8 cellular contexts compared by ENCODE assay signal in the genomic region with DNA sequence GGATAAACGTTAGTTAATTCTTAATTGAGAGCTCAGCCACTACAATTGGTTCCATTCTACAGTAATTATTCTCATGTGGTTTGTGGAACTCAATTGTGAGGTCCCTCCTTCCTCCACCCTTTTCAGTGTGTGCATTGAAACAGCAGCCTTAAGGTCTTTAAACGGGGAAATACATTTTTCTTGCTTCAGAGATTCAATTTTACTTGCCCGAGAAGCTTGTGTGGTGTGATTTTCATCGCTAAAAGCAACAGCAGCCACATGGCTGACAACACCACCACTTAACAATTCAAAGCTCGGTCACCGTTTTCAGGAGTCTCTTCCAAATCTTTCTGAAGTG. TPM values are rescaled to one million over a fixed set of nuclear protein-coding genes. Genes with fewer than 3 reads are reported as not detected.
DNase-seq lines count a peak whose midpoint lies in the region; ATAC-seq and TF ChIP-seq lines count a peak whose summit lies in the region.

No MANE protein-coding gene starts in this region.

- no peak for TF ChIP-seq CTCF in A673 (conservative IDR thresholded peaks at IDR 0.05; ENCODE audit: low read depth, low read length)
- no peak for TF ChIP-seq CTCF in lower leg skin (IDR thresholded peaks at IDR 0.05)
- TF ChIP-seq CTCF in vagina (IDR thresholded peaks at IDR 0.05): no peak

- peak overlapping the region; percentile 72 for H3K27ac ChIP-seq in A673 (ENCODE audit: low read depth, low read length, poor library complexity, severe bottlenecking)
- H3K27ac ChIP-seq in adipose tissue (ENCODE audit: low read depth, low read length): peak overlapping the region; percentile 69
- H3K27ac ChIP-seq in vagina: peak overlapping the region; percentile 87

- peak; percentile 4 for ATAC-seq in GM18858 (IDR thresholded peaks at IDR 0.05; ENCODE audit: unreplicated experiment)
- peak; percentile 13 for ATAC-seq in HG03378 (IDR thresholded peaks at IDR 0.05; ENCODE audit: unreplicated experiment)
- no peak for ATAC-seq in HG03039 (IDR thresholded peaks at IDR 0.05; ENCODE audit: unreplicated experiment)

- H3K27me3 ChIP-seq in A673 (replicated peaks; ENCODE audit: insufficient read depth, low read depth, low read length, poor library complexity) (no peaks in the 10 kb centered on the region), vagina (no peaks in the 10 kb centered on the region)

- TF ChIP-seq POLR2A in lower leg skin (IDR thresholded peaks at IDR 0.05): no peak
- no peak for TF ChIP-seq POLR2A in vagina (IDR thresholded peaks at IDR 0.05)

- H3K36me3 ChIP-seq in A673 (ENCODE audit: insufficient read depth, low read length, poor library complexity, severe bottlenecking): no peaks in the 10 kb centered on the region
- no peaks in the 10 kb centered on the region for H3K36me3 ChIP-seq in vagina

- CTCF ChIA-PET in A673 (lab: Charles Lee): no interaction called here

- WGBS in adipose tissue, 3 donors: 1% methylated on average over 6 of the region's 6 CpGs
- WGBS in lower leg skin, 2 donors: 1% methylated on average over 6 of the region's 6 CpGs

- intact Hi-C loops in A673 (cut with micrococcal nuclease; ENCODE audit: unreplicated experiment): loop anchor here (5.0 kb wide), 1 partner anchor 94 kb away; no protein-coding TSS in a partner anchor
- intact Hi-C loops in lower leg skin (cut with DNase I; ENCODE audit: low total_unique reads): loop anchor here (10.0 kb wide), 1 partner anchor 92 kb away; no protein-coding TSS in a partner anchor
- intact Hi-C loops in vagina (cut with DNase I): loop anchor here (2.0 kb wide), 1 partner anchor 60 kb away; no protein-coding TSS in a partner anchor

- H3K4me3 ChIP-seq in A673 (ENCODE audit: low read depth, low read length, poor library complexity, severe bottlenecking): peak overlapping the region; percentile 69
- H3K4me3 ChIP-seq in lower leg skin (ENCODE audit: low read depth, poor library complexity, severe bottlenecking): peak overlapping the region; percentile 36
- H3K4me3 ChIP-seq in vagina: peak overlapping the region; percentile 61 to 70

- DNase-seq in A673 (ENCODE audit: low spot score): peak; percentile 42
- no peak for DNase-seq in lower leg skin (ENCODE audit: low spot score in 2 of 2)
- no peak for DNase-seq in vagina (ENCODE audit: extremely low spot score in 2 of 2)
- no peak for DNase-seq in glomerular visceral epithelial cell (ENCODE audit: extremely low spot score)

- BruUV-seq in A673 (replicated peaks; lab: Mats Ljungman, UMichigan): no TSS peak

- H3K4me1 ChIP-seq in A673 (ENCODE audit: insufficient read depth, low read length, poor library complexity, severe bottlenecking): peaks cover 34% of the 10 kb centered on the region
- H3K4me1 ChIP-seq in vagina: peaks cover 25% of the 10 kb centered on the region

- POLR2A ChIA-PET in A673 (lab: Charles Lee; ENCODE audit: low non-redundant PET): no interaction called here

- no peaks in the 10 kb centered on the region for H3K9me3 ChIP-seq in A673 (ENCODE audit: low read depth, low read length, poor library complexity, severe bottlenecking)
- no peaks in the 10 kb centered on the region for H3K9me3 ChIP-seq in vagina

RNA-seq across cellular contexts. Expression of a gene that starts 0.7 kb away (rescaled TPM):
- total RNA-seq in A673 (2021): 41.2 and 49.1 TPM in 2 replicates
- 10 to 100 TPM; 12.1 to 35.0 (median 19.6) TPM for polyA plus RNA-seq in adipose tissue
- 10 to 100 TPM; 47.2 to 77.3 (median 52.7) TPM for total RNA-seq in lower leg skin
- total RNA-seq in vagina: 101 TPM
